In the genomic region with DNA sequence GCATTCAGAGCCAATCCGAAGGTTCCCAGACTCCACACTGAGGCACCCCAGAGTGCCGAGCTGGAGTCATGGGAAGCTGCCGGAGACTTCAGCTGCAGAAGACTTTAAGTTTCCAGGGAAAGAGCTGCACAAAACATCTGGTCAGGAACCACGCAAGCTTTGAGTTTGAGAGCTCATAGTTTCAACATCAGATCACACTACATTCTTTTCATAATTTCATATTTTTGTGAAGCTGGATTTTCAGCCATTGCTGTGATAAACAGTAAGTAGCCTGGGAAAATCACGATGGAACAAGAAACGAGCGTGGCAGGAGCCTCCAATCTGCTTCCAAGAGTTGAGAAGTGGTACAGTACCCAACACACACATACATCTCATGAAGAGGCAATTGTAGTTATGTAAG, we compare ENCODE assay signal across 1 cellular context.
TF ChIP-seq lines count a peak whose summit lies in the region.

No MANE protein-coding gene starts in this region.

TF ChIP-seq in IMR-90, 13 proteins besides CTCF, POLR2A, EP300 and RAD21:
- TF ChIP-seq MAFK (IDR thresholded peaks at IDR 0.05; ENCODE audit: low read depth, low read length) (no peak), RCOR1 (IDR thresholded peaks at IDR 0.05; ENCODE audit: insufficient replicate concordance, low read length) (no peak), MXI1 (IDR thresholded peaks at IDR 0.05; ENCODE audit: borderline replicate concordance, low read depth, low read length) (no peak), FOS (IDR thresholded peaks at IDR 0.05; ENCODE audit: low read depth, low read length) (no peak), BHLHE40 (IDR thresholded peaks at IDR 0.05; ENCODE audit: low read depth, low read length) (no peak), RFX5 (IDR thresholded peaks at IDR 0.05; ENCODE audit: low read depth, low read length) (no peak), MAZ (IDR thresholded peaks at IDR 0.05; ENCODE audit: borderline replicate concordance, low read depth, low read length) (no peak), CHD1 (IDR thresholded peaks at IDR 0.05; ENCODE audit: low read depth, low read length) (no peak), SMC3 (IDR thresholded peaks at IDR 0.05; ENCODE audit: low read depth, low read length) (no peak), NFE2L2 (IDR thresholded peaks at IDR 0.05; ENCODE audit: low read depth, low read length) (no peak), CEBPB (IDR thresholded peaks at IDR 0.05; ENCODE audit: low read depth, low read length) (no peak)
- TF ChIP-seq, protein P1, sequence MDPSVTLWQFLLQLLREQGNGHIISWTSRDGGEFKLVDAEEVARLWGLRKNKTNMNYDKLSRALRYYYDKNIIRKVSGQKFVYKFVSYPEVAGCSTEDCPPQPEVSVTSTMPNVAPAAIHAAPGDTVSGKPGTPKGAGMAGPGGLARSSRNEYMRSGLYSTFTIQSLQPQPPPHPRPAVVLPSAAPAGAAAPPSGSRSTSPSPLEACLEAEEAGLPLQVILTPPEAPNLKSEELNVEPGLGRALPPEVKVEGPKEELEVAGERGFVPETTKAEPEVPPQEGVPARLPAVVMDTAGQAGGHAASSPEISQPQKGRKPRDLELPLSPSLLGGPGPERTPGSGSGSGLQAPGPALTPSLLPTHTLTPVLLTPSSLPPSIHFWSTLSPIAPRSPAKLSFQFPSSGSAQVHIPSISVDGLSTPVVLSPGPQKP (IDR thresholded peaks at IDR 0.05; ENCODE audit: borderline replicate concordance, low read depth, low read length) = no peak
- TF ChIP-seq, protein P2, sequence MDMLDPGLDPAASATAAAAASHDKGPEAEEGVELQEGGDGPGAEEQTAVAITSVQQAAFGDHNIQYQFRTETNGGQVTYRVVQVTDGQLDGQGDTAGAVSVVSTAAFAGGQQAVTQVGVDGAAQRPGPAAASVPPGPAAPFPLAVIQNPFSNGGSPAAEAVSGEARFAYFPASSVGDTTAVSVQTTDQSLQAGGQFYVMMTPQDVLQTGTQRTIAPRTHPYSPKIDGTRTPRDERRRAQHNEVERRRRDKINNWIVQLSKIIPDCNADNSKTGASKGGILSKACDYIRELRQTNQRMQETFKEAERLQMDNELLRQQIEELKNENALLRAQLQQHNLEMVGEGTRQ (IDR thresholded peaks at IDR 0.05; ENCODE audit: low read depth, low read length) = no peak
